ENCODE assay signal across 1 cellular context in the genomic region with DNA sequence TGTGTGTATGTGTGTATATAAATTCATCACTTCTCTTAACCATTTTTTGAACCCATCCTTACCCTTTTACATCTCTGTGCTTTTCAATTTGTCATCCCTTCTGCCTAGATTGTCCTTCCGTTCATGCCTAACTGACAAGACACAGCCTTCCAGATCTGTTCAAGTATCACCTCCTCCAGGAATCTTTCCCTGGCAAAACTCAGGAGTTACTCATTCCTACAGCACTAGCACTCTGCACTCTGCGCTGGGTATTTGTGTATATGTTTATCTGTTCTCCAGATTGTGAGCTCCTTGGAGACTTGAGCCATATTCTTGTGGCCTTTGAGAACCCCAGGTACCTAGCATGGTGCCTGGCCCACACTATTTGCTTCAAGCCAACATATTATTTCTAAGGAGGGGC.
TF ChIP-seq lines count a peak whose summit lies in the region.

No MANE protein-coding gene starts in this region.

TF ChIP-seq in K562, 482 proteins besides CTCF, POLR2A, EP300 and RAD21:
- TF ChIP-seq ZNF431 (CRISPR knock-in tag; IDR thresholded peaks at IDR 0.05), result no peak
TF ChIP-seq in K562: peak in this region for 0.
